In the genomic region with DNA sequence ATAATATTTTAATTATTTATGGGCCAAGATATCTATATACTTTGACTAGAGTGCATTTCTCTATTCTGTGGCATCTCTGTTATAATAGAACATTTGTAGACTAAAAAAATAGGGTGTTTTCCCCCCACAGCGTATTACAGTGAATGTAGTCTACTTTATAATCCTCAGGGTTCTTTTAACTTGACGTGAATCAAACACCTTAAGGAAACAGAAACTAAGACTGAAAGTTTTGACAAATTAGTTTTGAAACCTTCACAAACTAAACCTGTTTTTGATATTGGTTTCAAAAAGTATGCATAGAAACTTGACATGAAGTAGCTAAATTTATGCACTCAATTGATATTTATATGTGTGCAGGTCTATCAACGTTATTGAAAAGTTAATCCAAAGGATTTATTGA, we compare ENCODE assay signal across 24 cellular contexts.
DNase-seq lines count a peak whose midpoint lies in the region; ATAC-seq and TF ChIP-seq lines count a peak whose summit lies in the region.
"Had no signal": no experiment of that assay in that cellular context is flagged by ENCODE, and none has a peak within 500 bp of the region (broad histone marks: within the 10 kb centered on the region; RNA-seq: fewer than 3 reads in every experiment).

No MANE protein-coding gene starts in this region.

- DNase-seq in osteoblast (ENCODE audit: insufficient read length, low spot score, missing footprints) (no peak), ascending aorta (ENCODE audit: low spot score in 2 of 2) (no peak), T-cell (no peak)
- DNase-seq in effector memory CD4-positive, alpha-beta T cell: no peak
- DNase-seq: activated CD8-positive, alpha-beta memory T cell treated with anti-CD3 and anti-CD28 coated beads for 24 hours; amygdala; CD8-positive, alpha-beta T cell; DMS79 treated with DMSO at 0.1 percent for 48 hours; endodermal cell; hypothalamus; kidney glomerular epithelial cell; MG63; NCI-H510A treated with DMSO at 0.1 percent for 48 hours; SIG-M5; stomach; T-helper 2 cell had no signal

- H2AFZ ChIP-seq in osteoblast (ENCODE audit: low read length): no peak overlapping the region
- H2AFZ ChIP-seq: GM23338 had no signal

- H3K36me3 ChIP-seq in osteoblast (ENCODE audit: insufficient read depth, low read length) (no peaks in the 10 kb centered on the region), ascending aorta (no peaks in the 10 kb centered on the region)
- no peaks in the 10 kb centered on the region for H3K36me3 ChIP-seq in effector memory CD4-positive, alpha-beta T cell (ENCODE audit: control insufficient read depth, insufficient read depth, low read length)
- H3K36me3 ChIP-seq: MG63, right atrium auricular region, stomach had no signal

- H3K9me3 ChIP-seq in osteoblast (ENCODE audit: low read depth, low read length): no peaks in the 10 kb centered on the region
- no peaks in the 10 kb centered on the region for H3K9me3 ChIP-seq in ascending aorta
- no peaks in the 10 kb centered on the region for H3K9me3 ChIP-seq in effector memory CD4-positive, alpha-beta T cell (ENCODE audit: control insufficient read depth, low read length)
- H3K9me3 ChIP-seq: MG63, right atrium auricular region had no signal

- no peaks in the 10 kb centered on the region for H4K20me1 ChIP-seq in osteoblast (ENCODE audit: insufficient read depth, low read length)

- CTCF ChIA-PET in T-cell (lab: Charles Lee): no interaction called here

- intact Hi-C loops in ascending aorta (cut with DNase I): no loop called here

- H3K27me3 Mint-ChIP-seq in T-cell: no peaks in the 10 kb centered on the region

- peaks cover 0 to 27% (median 3%) of the 10 kb centered on the region in 3 donors for H3K9me3 Mint-ChIP-seq in T-cell
- H3K9me3 Mint-ChIP-seq: endodermal cell, GM23338 had no signal

- TF ChIP-seq CTCF in osteoblast (IDR thresholded peaks at IDR 0.05; ENCODE audit: extremely low read depth, low read depth, low read length) (no peak), ascending aorta (IDR thresholded peaks at IDR 0.05) (no peak)

- no peaks in the 10 kb centered on the region for H3K4me1 ChIP-seq in osteoblast (ENCODE audit: insufficient read depth, low read length)
- no peaks in the 10 kb centered on the region for H3K4me1 ChIP-seq in ascending aorta
- no peaks in the 10 kb centered on the region for H3K4me1 ChIP-seq in effector memory CD4-positive, alpha-beta T cell (ENCODE audit: control insufficient read depth, insufficient read depth, low read length, poor library complexity, severe bottlenecking)
- H3K4me1 ChIP-seq: right atrium auricular region, stomach had no signal

- no peak overlapping the region for H3K27ac ChIP-seq in osteoblast (ENCODE audit: low read depth, low read length)
- no peak overlapping the region for H3K27ac ChIP-seq in ascending aorta
- no peak overlapping the region for H3K27ac ChIP-seq in effector memory CD4-positive, alpha-beta T cell (ENCODE audit: insufficient read depth, low read length, poor library complexity, severe bottlenecking)
- H3K27ac ChIP-seq: right atrium auricular region, stomach had no signal

- no peaks in the 10 kb centered on the region for H3K36me3 Mint-ChIP-seq in T-cell
- H3K36me3 Mint-ChIP-seq: CD8-positive, alpha-beta T cell; WTC11 had no signal

- H3K4me2 ChIP-seq in osteoblast (ENCODE audit: insufficient read depth, low read length): no peak overlapping the region
- H3K4me2 ChIP-seq: GM23338 had no signal

- no peaks in the 10 kb centered on the region for H3K79me2 ChIP-seq in osteoblast (ENCODE audit: insufficient read depth, low read length)

- H3K27me3 ChIP-seq in osteoblast (ENCODE audit: insufficient read depth, low read length) (no peaks in the 10 kb centered on the region), ascending aorta (no peaks in the 10 kb centered on the region)
- H3K27me3 ChIP-seq in effector memory CD4-positive, alpha-beta T cell (replicated peaks; ENCODE audit: control insufficient read depth, insufficient read depth, low read length, poor library complexity, severe bottlenecking): no peaks in the 10 kb centered on the region
- H3K27me3 ChIP-seq: MG63, right atrium auricular region, stomach had no signal

- ATAC-seq in GM18502 (IDR thresholded peaks at IDR 0.05; ENCODE audit: poor library complexity, unreplicated experiment): peak; percentile 92
- ATAC-seq in GM19467 (IDR thresholded peaks at IDR 0.05; ENCODE audit: unreplicated experiment): peak; percentile 72
- ATAC-seq in HG02981 (IDR thresholded peaks at IDR 0.05; ENCODE audit: unreplicated experiment): peak; percentile 73
- ATAC-seq in HG03521 (IDR thresholded peaks at IDR 0.05; ENCODE audit: unreplicated experiment): peak; percentile 77
- no peak for ATAC-seq in T-cell (replicated peaks in 1 of 4)
- ATAC-seq: CD8-positive, alpha-beta T cell; GM23338 had no signal

- H3K27ac Mint-ChIP-seq in T-cell: no peak overlapping the region
- H3K27ac Mint-ChIP-seq: activated T-helper 2 cell treated with anti-CD3 and anti-CD28 coated beads, Interferon-gamma antibody, Interleukin-2, Interleukin-4, amounts not matched to agents 10 μg/mL and 5 μg/mL and 100 μg/mL, durations not matched to agents 14 hours and 24 hours and 36 hours; CD8-positive, alpha-beta T cell; endodermal cell; GM23338; WTC11 had no signal

- H3K4me3 ChIP-seq in osteoblast (ENCODE audit: insufficient read depth, low read length) (no peak overlapping the region), ascending aorta (no peak overlapping the region)
- H3K4me3 ChIP-seq in effector memory CD4-positive, alpha-beta T cell (ENCODE audit: insufficient read depth, low read depth, low read length, poor library complexity, severe bottlenecking): no peak overlapping the region
- H3K4me3 ChIP-seq: GM23338, MG63, right atrium auricular region, stomach had no signal

- H3K4me1 Mint-ChIP-seq in T-cell: no peaks in the 10 kb centered on the region
- H3K4me1 Mint-ChIP-seq: endodermal cell had no signal

- no peak overlapping the region for H3K4me3 Mint-ChIP-seq in T-cell
- H3K4me3 Mint-ChIP-seq: CD8-positive, alpha-beta T cell; endodermal cell; GM23338; WTC11 had no signal

- POLR2A ChIA-PET in T-cell (lab: Charles Lee): no interaction called here

Comparison
In these comparisons a context has a peak if more than half of its experiments do, and no peak if none do; other contexts are left out.
1. ATAC-seq: peak in GM18502 (single experiment), GM19467 (single experiment), HG02981 (single experiment) and HG03521 (single experiment); none in T-cell (0 of 4).